ENCODE assay signal across 1 cellular context in the genomic region with DNA sequence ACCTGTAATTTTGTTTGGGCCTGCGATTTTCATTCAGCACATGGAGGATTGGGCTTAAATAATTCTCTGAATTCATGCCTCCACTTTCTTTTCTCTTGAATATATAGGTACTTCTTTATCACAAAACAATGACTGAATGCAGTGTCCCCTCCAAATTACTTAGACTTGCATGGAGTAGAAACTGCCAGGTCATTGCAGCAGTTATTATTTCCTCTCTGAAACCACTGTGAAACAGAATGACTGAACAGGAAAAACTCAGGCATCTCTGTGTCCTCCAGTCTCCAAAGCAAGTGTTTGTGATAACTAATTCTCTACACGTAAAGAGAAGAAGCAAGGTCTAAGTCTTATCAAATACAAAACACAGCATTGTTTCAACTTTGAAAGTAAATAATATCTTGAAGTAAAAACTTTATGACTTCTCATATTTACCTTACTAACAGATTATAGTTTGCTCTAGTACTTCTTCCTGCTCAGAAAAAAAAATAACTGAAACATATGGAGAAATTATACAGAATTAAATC.
TF ChIP-seq lines count a peak whose summit lies in the region.

No MANE protein-coding gene starts in this region.

TF ChIP-seq in HepG2, 621 proteins besides CTCF, POLR2A, EP300 and RAD21:
- TF ChIP-seq DR1 (CRISPR knock-in tag; IDR thresholded peaks at IDR 0.05) (no peak), ZFP91 (CRISPR knock-in tag; IDR thresholded peaks at IDR 0.05; ENCODE audit: borderline replicate concordance) (no peak), TARDBP (CRISPR knock-in tag; IDR thresholded peaks at IDR 0.05) (no peak), ZNF703 (CRISPR knock-in tag; IDR thresholded peaks at IDR 0.05; ENCODE audit: borderline replicate concordance) (no peak), TBP (CRISPR knock-in tag; IDR thresholded peaks at IDR 0.05) (no peak), ARID5B (CRISPR knock-in tag; IDR thresholded peaks at IDR 0.05) (no peak), ZNF569 (CRISPR knock-in tag; IDR thresholded peaks at IDR 0.05; ENCODE audit: borderline replicate concordance) (no peak), ZBTB38 (CRISPR knock-in tag; IDR thresholded peaks at IDR 0.05) (no peak), FOXA3 (CRISPR knock-in tag; IDR thresholded peaks at IDR 0.05) (no peak), ELF3 (CRISPR knock-in tag; IDR thresholded peaks at IDR 0.05) (no peak)
- TF ChIP-seq, protein P1, sequence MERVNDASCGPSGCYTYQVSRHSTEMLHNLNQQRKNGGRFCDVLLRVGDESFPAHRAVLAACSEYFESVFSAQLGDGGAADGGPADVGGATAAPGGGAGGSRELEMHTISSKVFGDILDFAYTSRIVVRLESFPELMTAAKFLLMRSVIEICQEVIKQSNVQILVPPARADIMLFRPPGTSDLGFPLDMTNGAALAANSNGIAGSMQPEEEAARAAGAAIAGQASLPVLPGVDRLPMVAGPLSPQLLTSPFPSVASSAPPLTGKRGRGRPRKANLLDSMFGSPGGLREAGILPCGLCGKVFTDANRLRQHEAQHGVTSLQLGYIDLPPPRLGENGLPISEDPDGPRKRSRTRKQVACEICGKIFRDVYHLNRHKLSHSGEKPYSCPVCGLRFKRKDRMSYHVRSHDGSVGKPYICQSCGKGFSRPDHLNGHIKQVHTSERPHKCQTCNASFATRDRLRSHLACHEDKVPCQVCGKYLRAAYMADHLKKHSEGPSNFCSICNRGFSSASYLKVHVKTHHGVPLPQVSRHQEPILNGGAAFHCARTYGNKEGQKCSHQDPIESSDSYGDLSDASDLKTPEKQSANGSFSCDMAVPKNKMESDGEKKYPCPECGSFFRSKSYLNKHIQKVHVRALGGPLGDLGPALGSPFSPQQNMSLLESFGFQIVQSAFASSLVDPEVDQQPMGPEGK (CRISPR knock-in tag; IDR thresholded peaks at IDR 0.05): no peak
- TF ChIP-seq, protein P2, sequence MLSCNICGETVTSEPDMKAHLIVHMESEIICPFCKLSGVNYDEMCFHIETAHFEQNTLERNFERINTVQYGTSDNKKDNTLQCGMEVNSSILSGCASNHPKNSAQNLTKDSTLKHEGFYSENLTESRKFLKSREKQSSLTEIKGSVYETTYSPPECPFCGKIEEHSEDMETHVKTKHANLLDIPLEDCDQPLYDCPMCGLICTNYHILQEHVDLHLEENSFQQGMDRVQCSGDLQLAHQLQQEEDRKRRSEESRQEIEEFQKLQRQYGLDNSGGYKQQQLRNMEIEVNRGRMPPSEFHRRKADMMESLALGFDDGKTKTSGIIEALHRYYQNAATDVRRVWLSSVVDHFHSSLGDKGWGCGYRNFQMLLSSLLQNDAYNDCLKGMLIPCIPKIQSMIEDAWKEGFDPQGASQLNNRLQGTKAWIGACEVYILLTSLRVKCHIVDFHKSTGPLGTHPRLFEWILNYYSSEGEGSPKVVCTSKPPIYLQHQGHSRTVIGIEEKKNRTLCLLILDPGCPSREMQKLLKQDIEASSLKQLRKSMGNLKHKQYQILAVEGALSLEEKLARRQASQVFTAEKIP (CRISPR knock-in tag; IDR thresholded peaks at IDR 0.05; ENCODE audit: borderline replicate concordance): no peak
- TF ChIP-seq, protein P3, sequence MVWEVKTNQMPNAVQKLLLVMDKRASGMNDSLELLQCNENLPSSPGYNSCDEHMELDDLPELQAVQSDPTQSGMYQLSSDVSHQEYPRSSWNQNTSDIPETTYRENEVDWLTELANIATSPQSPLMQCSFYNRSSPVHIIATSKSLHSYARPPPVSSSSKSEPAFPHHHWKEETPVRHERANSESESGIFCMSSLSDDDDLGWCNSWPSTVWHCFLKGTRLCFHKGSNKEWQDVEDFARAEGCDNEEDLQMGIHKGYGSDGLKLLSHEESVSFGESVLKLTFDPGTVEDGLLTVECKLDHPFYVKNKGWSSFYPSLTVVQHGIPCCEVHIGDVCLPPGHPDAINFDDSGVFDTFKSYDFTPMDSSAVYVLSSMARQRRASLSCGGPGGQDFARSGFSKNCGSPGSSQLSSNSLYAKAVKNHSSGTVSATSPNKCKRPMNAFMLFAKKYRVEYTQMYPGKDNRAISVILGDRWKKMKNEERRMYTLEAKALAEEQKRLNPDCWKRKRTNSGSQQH (CRISPR knock-in tag; IDR thresholded peaks at IDR 0.05; ENCODE audit: low read depth): no peak
TF ChIP-seq in HepG2: peak in this region for 0.
